Comparison of ENCODE assay signal across 1 cellular context in the genomic region with DNA sequence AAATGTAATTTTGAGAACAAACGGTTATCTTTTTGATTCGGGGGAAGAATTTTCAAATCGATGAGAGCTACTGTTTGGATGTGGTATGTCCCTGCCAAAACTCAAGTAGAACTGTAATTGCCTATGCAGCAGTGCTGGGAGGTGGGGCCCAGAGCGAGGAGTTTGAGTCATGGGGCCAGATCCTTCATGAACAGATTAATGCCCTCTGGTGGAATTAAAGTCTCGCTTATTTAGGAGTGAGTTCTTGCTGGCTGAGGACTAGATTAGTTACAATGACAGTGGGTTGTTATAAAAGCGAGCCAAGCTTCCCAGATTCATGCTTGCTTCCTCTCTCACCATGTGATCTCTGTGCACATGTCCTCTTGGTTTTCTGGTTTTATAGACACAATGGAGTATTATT.
TF ChIP-seq lines count a peak whose summit lies in the region.

No MANE protein-coding gene starts in this region.

TF ChIP-seq in H1, 55 proteins besides CTCF, POLR2A, EP300 and RAD21:
- TF ChIP-seq JUND (IDR thresholded peaks at IDR 0.05; ENCODE audit: low read length) (no peak), USF2 (IDR thresholded peaks at IDR 0.05; ENCODE audit: low read length) (no peak), POU5F1 (IDR thresholded peaks at IDR 0.05; ENCODE audit: low read depth, low read length) (no peak), CHD2 (IDR thresholded peaks at IDR 0.05; ENCODE audit: low read length) (no peak), SIRT6 (IDR thresholded peaks at IDR 0.05; ENCODE audit: low read length) (no peak), SIN3A (conservative IDR thresholded peaks at IDR 0.05 in 1 of 2, IDR thresholded peaks at IDR 0.05 in 1 of 2; ENCODE audit: low read depth in 1 of 2, low read length in 2 of 2) (no peak), SRF (IDR thresholded peaks at IDR 0.05; ENCODE audit: low read depth, low read length) (no peak), KDM5A (IDR thresholded peaks at IDR 0.05; ENCODE audit: low read length) (no peak), MAFK (IDR thresholded peaks at IDR 0.05; ENCODE audit: low read depth, low read length) (no peak), NRF1 (IDR thresholded peaks at IDR 0.05; ENCODE audit: low read depth, low read length) (no peak)
